13 cellular contexts compared by ENCODE assay signal in the genomic region with DNA sequence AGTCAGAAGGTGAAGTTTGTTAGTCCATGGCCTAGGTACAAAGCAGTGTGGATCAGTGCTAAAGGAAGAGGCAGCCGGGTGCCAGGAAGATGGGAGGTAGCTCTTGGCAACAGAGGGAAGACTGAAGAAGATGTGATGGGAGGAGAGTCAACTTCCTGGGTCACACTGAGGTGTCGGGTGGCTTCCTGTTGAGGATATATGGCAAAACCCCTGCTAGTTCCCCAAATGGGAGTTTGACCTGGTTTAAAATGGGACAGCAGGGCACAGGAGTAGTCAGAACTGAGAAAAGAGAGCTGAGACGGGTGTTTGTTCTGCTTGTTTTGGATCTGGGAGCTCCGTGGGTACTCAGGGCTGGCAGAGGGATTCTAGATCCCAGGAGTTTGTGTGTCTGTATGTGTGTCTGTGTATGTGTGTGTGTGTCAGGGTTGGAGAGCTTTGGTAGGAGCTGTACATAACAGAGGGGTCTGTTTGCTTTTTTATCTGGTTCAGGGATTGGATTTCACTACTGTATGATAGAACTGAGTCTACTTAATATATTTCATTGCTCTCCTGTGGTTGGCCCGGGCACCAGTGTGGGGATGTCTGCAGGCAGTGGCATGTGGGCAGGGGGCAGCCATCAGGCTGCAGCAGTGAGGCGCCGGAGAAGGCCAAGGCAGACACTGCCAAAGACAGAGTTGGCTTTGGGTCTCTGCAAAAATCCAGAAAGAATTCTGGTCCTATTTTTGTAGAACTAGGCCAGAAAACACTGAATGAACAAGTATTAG. TPM values are rescaled to one million over a fixed set of nuclear protein-coding genes. Genes with fewer than 3 reads are reported as not detected.
DNase-seq lines count a peak whose midpoint lies in the region; ATAC-seq lines count a peak whose summit lies in the region.
"Had no signal": no experiment of that assay in that cellular context is flagged by ENCODE, and none has a peak within 500 bp of the region (broad histone marks: within the 10 kb centered on the region; RNA-seq: fewer than 3 reads in every experiment).

No MANE protein-coding gene starts in this region.

- no peak overlapping the region for H3K4me3 ChIP-seq in H7 (ENCODE audit: insufficient read depth, low read depth, low read length)
- H3K4me3 ChIP-seq: mucosa of descending colon had no signal

- no peaks in the 10 kb centered on the region for H3K27me3 ChIP-seq in H7 (ENCODE audit: control insufficient read depth, insufficient read depth, low read length)

- no peaks in the 10 kb centered on the region for H3K36me3 ChIP-seq in H7 (replicated peaks; ENCODE audit: control insufficient read depth, insufficient read depth, low read length)

- H3K27ac ChIP-seq in temporal lobe (ENCODE audit: low read depth, low read length): peak overlapping the region; percentile 34

- peaks cover 36% of the 10 kb centered on the region for H3K4me1 Mint-ChIP-seq in activated T-cell treated with anti-CD3 and anti-CD28 coated beads, Interleukin-2, amount 50 U/mL, for 24 hours (ENCODE audit: low read depth)
- H3K4me1 Mint-ChIP-seq in T-helper 17 cell: peaks cover 37% of the 10 kb centered on the region

- DNase-seq in activated T-cell treated with anti-CD3 and anti-CD28 coated beads, Interleukin-2, amount 50 U/mL, for 24 hours: no peak
- DNase-seq in activated T-cell treated with anti-CD3 and anti-CD28 coated beads for 4 hours (no peak), T-helper 17 cell (no peak), globus pallidus (ENCODE audit: low spot score) (peak; percentile 51), HCEC 1CT (no peak), H7 (no peak)
- DNase-seq: erythroblast, MM.1S, mucosa of descending colon, NCI-H774 had no signal

- H3K4me3 Mint-ChIP-seq in activated T-cell treated with anti-CD3 and anti-CD28 coated beads, Interleukin-2, amount 50 U/mL, for 24 hours: no peak overlapping the region
- H3K4me3 Mint-ChIP-seq in T-helper 17 cell: peak overlapping the region; percentile 55

- H3K36me3 Mint-ChIP-seq in activated T-cell treated with anti-CD3 and anti-CD28 coated beads, Interleukin-2, amount 50 U/mL, for 24 hours (ENCODE audit: low read depth): peaks cover 43% of the 10 kb centered on the region
- peaks cover 12% of the 10 kb centered on the region for H3K36me3 Mint-ChIP-seq in T-helper 17 cell (ENCODE audit: low read depth)

- ATAC-seq in T-helper 17 cell (no peak), esophagus mucosa (no peak)
- ATAC-seq: mucosa of descending colon had no signal

- H3K9me3 Mint-ChIP-seq in activated T-cell treated with anti-CD3 and anti-CD28 coated beads, Interleukin-2, amount 50 U/mL, for 24 hours: no peaks in the 10 kb centered on the region
- H3K9me3 Mint-ChIP-seq: brain had no signal

- no peaks in the 10 kb centered on the region for H3K27me3 Mint-ChIP-seq in activated T-cell treated with anti-CD3 and anti-CD28 coated beads, Interleukin-2, amount 50 U/mL, for 24 hours
- no peaks in the 10 kb centered on the region for H3K27me3 Mint-ChIP-seq in T-helper 17 cell

- no peaks in the 10 kb centered on the region for H3K9me3 ChIP-seq in T-helper 17 cell (ENCODE audit: control insufficient read depth, low read length, poor library complexity, severe bottlenecking)
- H3K9me3 ChIP-seq: mucosa of descending colon had no signal

- peak overlapping the region; percentile 88 for H3K27ac Mint-ChIP-seq in activated T-cell treated with anti-CD3 and anti-CD28 coated beads, Interleukin-2, amount 50 U/mL, for 24 hours
- H3K27ac Mint-ChIP-seq in T-helper 17 cell: peak overlapping the region; percentile 67

RNA-seq across cellular contexts. Expression of a gene that starts 17.1 kb away (rescaled TPM):
- 10 to 100 TPM; 45.0 to 46.2 TPM for total RNA-seq in T-helper 17 cell
- total RNA-seq in temporal lobe: 10.6 TPM
- total RNA-seq in esophagus mucosa: 155 TPM
- total RNA-seq in H7 (2014; rRNA removed; shearing (Covaris generic)): 0.35 and 0.70 TPM in 2 replicates

RNA-seq across cellular contexts. Expression of a gene that starts 29.4 kb away (rescaled TPM):
- total RNA-seq in T-helper 17 cell: 1 to 10 TPM; 1.1 to 1.7 TPM
- total RNA-seq in temporal lobe: 1.7 TPM
- total RNA-seq in esophagus mucosa: 0.16 TPM
- 0.70 and 0.90 TPM in 2 replicates for total RNA-seq in H7 (2014; rRNA removed; shearing (Covaris generic))

RNA-seq across cellular contexts. Expression of a gene that starts 38.3 kb away (rescaled TPM):
- total RNA-seq in T-helper 17 cell (10 to 100 TPM; 33.5 to 38.6 TPM), temporal lobe (48.4 TPM), esophagus mucosa (14.7 TPM)
- 41.9 and 50.4 TPM in 2 replicates for total RNA-seq in H7 (2014; rRNA removed; shearing (Covaris generic))
